ENCODE assay signal across 9 cellular contexts in genomic region chr14:101340556-101340955, GRCh38.
"Had no signal": no experiment of that assay in that cellular context is flagged by ENCODE, and none has a peak within 500 bp of the region (broad histone marks: within the 10 kb centered on the region; RNA-seq: fewer than 3 reads in every experiment).

No MANE protein-coding gene starts in this region.

- ATAC-seq: GM23338, HCT116 had no signal

- H3K36me3 ChIP-seq: HAP-1 had no signal

- DNase-seq: GM23248, GOT3, H7, H9, HCEC 1CT, HFFc6 had no signal

- H3K9ac ChIP-seq: GM23248 had no signal

- H3K4me1 ChIP-seq: HAP-1 had no signal

- H3K4me2 ChIP-seq: GM23338 had no signal

- H3K4me3 ChIP-seq: GM23248, GM23338, HAP-1 had no signal

- H3K9me3 ChIP-seq: HAP-1 had no signal

- H3K27ac ChIP-seq: GM23248 had no signal
